8 cellular contexts compared by ENCODE assay signal in genomic region chr3:129278970-129279906, GRCh38. TPM values are rescaled to one million over a fixed set of nuclear protein-coding genes. Genes with fewer than 3 reads are reported as not detected.
DNase-seq lines count a peak whose midpoint lies in the region; ATAC-seq and TF ChIP-seq lines count a peak whose summit lies in the region.

No MANE protein-coding gene starts in this region.

- peaks cover 19% of the 10 kb centered on the region for H3K36me3 ChIP-seq in SJCRH30

- H3K4me3 ChIP-seq in SJCRH30 (peak overlapping the region; percentile 87), retinal pigment epithelial cell (ENCODE audit: low read length) (peak overlapping the region; percentile 91)

- H3K27me3 Mint-ChIP-seq in activated naive CD8-positive, alpha-beta T cell treated with anti-CD3 and anti-CD28 coated beads for 36 hours = no peaks in the 10 kb centered on the region

- H3K36me3 Mint-ChIP-seq in activated naive CD8-positive, alpha-beta T cell treated with anti-CD3 and anti-CD28 coated beads for 36 hours = peaks cover 45% of the 10 kb centered on the region

- ATAC-seq in HG02885 (IDR thresholded peaks at IDR 0.05; ENCODE audit: poor library complexity, unreplicated experiment) (peak; percentile 4), left ventricle myocardium superior (peak; percentile 60), GM19351 (IDR thresholded peaks at IDR 0.05; ENCODE audit: unreplicated experiment) (no peak), HG03280 (IDR thresholded peaks at IDR 0.05; ENCODE audit: unreplicated experiment) (no peak)

- H3K27ac Mint-ChIP-seq in activated naive CD8-positive, alpha-beta T cell treated with anti-CD3 and anti-CD28 coated beads for 36 hours = peak overlapping the region; percentile 97

- H3K27me3 ChIP-seq in SJCRH30 = no peaks in the 10 kb centered on the region

- intact Hi-C loops in left ventricle myocardium superior (cut with micrococcal nuclease) = no loop called here

- H3K9me3 ChIP-seq in SJCRH30 (replicated peaks) = no peaks in the 10 kb centered on the region

- peaks cover 64% of the 10 kb centered on the region for H3K4me1 Mint-ChIP-seq in activated naive CD8-positive, alpha-beta T cell treated with anti-CD3 and anti-CD28 coated beads for 36 hours

- peak overlapping the region; percentile 96 for H3K4me3 Mint-ChIP-seq in activated naive CD8-positive, alpha-beta T cell treated with anti-CD3 and anti-CD28 coated beads for 36 hours

- H3K9me3 Mint-ChIP-seq in activated naive CD8-positive, alpha-beta T cell treated with anti-CD3 and anti-CD28 coated beads for 36 hours = no peaks in the 10 kb centered on the region

- TF ChIP-seq CTCF in retinal pigment epithelial cell (conservative IDR thresholded peaks at IDR 0.05; ENCODE audit: low read depth, low read length) = no peak

- H3K4me1 ChIP-seq in SJCRH30 = peaks cover 9% of the 10 kb centered on the region

- DNase-seq in DMS153 treated with DMSO at 0.1 percent for 48 hours (lab: John Stamatoyannopoulos, UW; ENCODE audit: unreplicated experiment) (peak; percentile 45), SJCRH30 (peak; percentile 59 to 60), left ventricle myocardium superior (no peak), retinal pigment epithelial cell (ENCODE audit: low read depth) (no peak)
- peak; percentile 79 for DNase-seq in activated naive CD8-positive, alpha-beta T cell treated with anti-CD3 and anti-CD28 coated beads for 36 hours

- H3K27ac ChIP-seq in SJCRH30 = peak overlapping the region; percentile 81

RNA-seq across cellular contexts. Expression of gene HMCES, which starts 0.6 kb away (rescaled TPM):
- 29.1 and 30.7 TPM in 2 replicates for total RNA-seq in SJCRH30 (2014; rRNA removed; shearing (Covaris generic))
- total RNA-seq in activated naive CD8-positive, alpha-beta T cell treated with anti-CD3 and anti-CD28 coated beads for 36 hours = 10 to 100 TPM; 83.6 to 83.7 TPM
- total RNA-seq in left ventricle myocardium superior = 34.9 TPM

RNA-seq across cellular contexts. Expression of gene COPG1, which starts 29.8 kb away (rescaled TPM):
- 87.3 and 89.5 TPM in 2 replicates for total RNA-seq in SJCRH30 (2014; rRNA removed; shearing (Covaris generic))
- 100 to 1,000 TPM; 128 to 132 TPM for total RNA-seq in activated naive CD8-positive, alpha-beta T cell treated with anti-CD3 and anti-CD28 coated beads for 36 hours
- total RNA-seq in left ventricle myocardium superior = 84.1 TPM

Comparison
In these comparisons a context has a peak if more than half of its experiments do, and no peak if none do; other contexts are left out.
1. DNase-seq: peak in DMS153 treated with DMSO at 0.1 percent for 48 hours (single experiment), SJCRH30 (2 of 2) and activated naive CD8-positive, alpha-beta T cell treated with anti-CD3 and anti-CD28 coated beads for 36 hours (single experiment); none in left ventricle myocardium superior (single experiment) and retinal pigment epithelial cell (single experiment).
2. ATAC-seq: peak in HG02885 (single experiment) and left ventricle myocardium superior (single experiment); none in GM19351 (single experiment) and HG03280 (single experiment).